In genomic region chr21:45549670-45550463, GRCh38 we compare ENCODE assay signal across 9 cellular contexts. TPM values are rescaled to one million over a fixed set of nuclear protein-coding genes. Genes with fewer than 3 reads are reported as not detected.
DNase-seq lines count a peak whose midpoint lies in the region; ATAC-seq lines count a peak whose summit lies in the region.
"Had no signal": no experiment of that assay in that cellular context is flagged by ENCODE, and none has a peak within 500 bp of the region (broad histone marks: within the 10 kb centered on the region; RNA-seq: fewer than 3 reads in every experiment).

No MANE protein-coding gene starts in this region.

- H3K4me1 Mint-ChIP-seq in activated T-cell treated with anti-CD3 and anti-CD28 coated beads, Interleukin-2, amount 50 U/mL, for 72 hours (ENCODE audit: low read depth): peaks cover 41% of the 10 kb centered on the region

- no peaks in the 10 kb centered on the region for H3K9me3 ChIP-seq in duodenal mucosa (ENCODE audit: control insufficient read depth in 1 of 2, low read length in 2 of 2)

- ATAC-seq in activated T-cell treated with anti-CD3 and anti-CD28 coated beads, Interleukin-2, amount 50 U/mL, for 72 hours (replicated peaks in 1 of 2): no peak
- ATAC-seq in HG03108 (IDR thresholded peaks at IDR 0.05; ENCODE audit: unreplicated experiment): peak; percentile 44
- ATAC-seq in HG02610 (IDR thresholded peaks at IDR 0.05; ENCODE audit: unreplicated experiment): no peak

- no peak overlapping the region for H3K9ac ChIP-seq in duodenal mucosa (ENCODE audit: low read depth in 1 of 2, low read length in 2 of 2)

- H3K36me3 ChIP-seq in duodenal mucosa (ENCODE audit: control insufficient read depth in 1 of 2, insufficient read depth in 2 of 2, low read length in 2 of 2): no peaks in the 10 kb centered on the region

- DNase-seq in activated T-cell treated with anti-CD3 and anti-CD28 coated beads, Interleukin-2, amount 50 U/mL, for 72 hours: peak in 1 of 2 donors; percentile 34
- DNase-seq in activated T-cell treated with anti-CD3 and anti-CD28 coated beads for 4 hours (no peak), substantia nigra (lab: John Stamatoyannopoulos, UW) (no peak), NCI-H510A treated with DMSO at 0.1 percent for 48 hours (lab: John Stamatoyannopoulos, UW) (no peak), SIG-M5 (lab: John Stamatoyannopoulos, UW) (no peak)
- DNase-seq: C1 segment of cervical spinal cord had no signal

- H3K27ac Mint-ChIP-seq in activated T-cell treated with anti-CD3 and anti-CD28 coated beads, Interleukin-2, amount 50 U/mL, for 72 hours: peak overlapping the region; percentile 100

- H3K27me3 ChIP-seq in duodenal mucosa (ENCODE audit: control insufficient read depth in 1 of 2, insufficient read depth in 2 of 2, low read length in 2 of 2): no peaks in the 10 kb centered on the region

- peaks cover 1 to 3% of the 10 kb centered on the region in 2 donors for H3K36me3 Mint-ChIP-seq in activated T-cell treated with anti-CD3 and anti-CD28 coated beads, Interleukin-2, amount 50 U/mL, for 72 hours (ENCODE audit: insufficient read depth in 2 of 2)

- no peaks in the 10 kb centered on the region for H3K9me3 Mint-ChIP-seq in activated T-cell treated with anti-CD3 and anti-CD28 coated beads, Interleukin-2, amount 50 U/mL, for 72 hours

- peak overlapping the region; percentile 30 for H3K27ac ChIP-seq in duodenal mucosa (ENCODE audit: low read depth, low read length)
- peak overlapping the region; percentile 63 for H3K27ac ChIP-seq in substantia nigra (ENCODE audit: low read depth, low read length, poor library complexity, severe bottlenecking)

- H3K27me3 Mint-ChIP-seq in activated T-cell treated with anti-CD3 and anti-CD28 coated beads, Interleukin-2, amount 50 U/mL, for 72 hours (ENCODE audit: low read depth): no peaks in the 10 kb centered on the region

- H3K4me1 ChIP-seq in duodenal mucosa (ENCODE audit: control insufficient read depth in 1 of 2, insufficient read depth in 2 of 2, low read length in 2 of 2): peaks cover 36% of the 10 kb centered on the region in 2 donors

- peak overlapping the region; percentile 89 to 94 for H3K4me3 Mint-ChIP-seq in activated T-cell treated with anti-CD3 and anti-CD28 coated beads, Interleukin-2, amount 50 U/mL, for 72 hours

- no peak overlapping the region for H3K4me3 ChIP-seq in duodenal mucosa (ENCODE audit: low read depth in 1 of 2, low read length in 2 of 2)

RNA-seq across cellular contexts. Expression of gene SLC19A1, which starts 7.6 kb away (rescaled TPM):
- 10 to 100 TPM; 30.4 to 40.1 TPM for total RNA-seq in activated T-cell treated with anti-CD3 and anti-CD28 coated beads, Interleukin-2, amount 50 U/mL, for 72 hours
